ENCODE assay signal across 8 cellular contexts in the genomic region with DNA sequence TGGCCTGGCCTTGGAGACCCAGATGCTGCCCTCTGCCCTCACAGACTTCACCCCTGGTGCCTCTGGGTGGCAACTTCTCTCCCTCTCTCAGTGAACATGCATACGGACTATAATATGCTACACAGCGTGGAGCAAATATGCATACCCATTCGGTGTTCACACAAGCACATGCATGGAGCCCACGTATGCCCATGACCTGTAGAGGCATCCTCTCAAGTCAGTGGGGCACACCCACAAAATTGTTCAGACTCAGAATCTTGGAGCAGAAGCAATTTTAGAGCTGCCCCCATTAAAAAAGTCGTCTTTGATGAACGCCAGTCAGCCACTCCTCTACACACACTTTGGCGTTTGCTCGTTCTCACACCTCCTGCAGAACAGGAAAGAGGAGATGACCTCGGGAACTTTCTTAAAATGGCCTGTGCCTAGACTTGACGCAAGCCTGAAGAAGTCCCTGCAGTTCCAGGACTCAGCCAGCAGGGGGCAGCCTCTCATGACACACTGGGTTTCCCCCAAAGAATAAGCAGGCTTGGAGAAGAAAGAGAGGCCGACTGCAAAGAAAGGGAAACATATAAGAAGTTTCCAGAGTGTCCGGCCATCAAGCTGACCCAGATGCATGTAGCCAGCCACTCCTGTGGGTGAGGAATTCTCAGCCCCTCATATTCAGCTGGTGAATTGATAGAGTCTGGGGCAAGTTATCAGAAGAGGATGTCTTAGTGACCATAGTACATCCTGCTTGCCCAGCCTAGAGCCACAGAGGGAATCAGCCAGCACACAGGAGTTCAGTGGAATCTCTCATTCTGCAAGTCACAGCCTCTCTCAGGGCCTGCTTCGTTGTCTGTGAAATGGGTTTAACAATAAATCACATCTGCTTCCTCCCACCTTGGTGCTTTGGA. TPM values are rescaled to one million over a fixed set of nuclear protein-coding genes. Genes with fewer than 3 reads are reported as not detected.
DNase-seq lines count a peak whose midpoint lies in the region; ATAC-seq and TF ChIP-seq lines count a peak whose summit lies in the region.

No MANE protein-coding gene starts in this region.

- peaks cover 2% of the 10 kb centered on the region; the same call in 1 of the 2 replicates for H3K27me3 ChIP-seq in BJ (ENCODE audit: control insufficient read depth, insufficient read depth, low read length)

- POLR2A ChIA-PET in BJ (lab: Charles Lee): no interaction called here

- ATAC-seq in GM19043 (IDR thresholded peaks at IDR 0.05; ENCODE audit: low read depth, unreplicated experiment) (peak; percentile 85), left cardiac atrium (peak; percentile 66 to 74), HG03135 (IDR thresholded peaks at IDR 0.05; ENCODE audit: unreplicated experiment) (no peak)

- peak; percentile 86 for TF ChIP-seq CTCF in BJ (IDR thresholded peaks at IDR 0.05; ENCODE audit: insufficient read depth, low read depth, low read length)

- CTCF ChIA-PET in BJ (lab: Yijun Ruan, JAX): interaction anchor here (0.6 to 10.9 kb wide), 20 partner anchors 10 to 283 kb away, joined by 3 to 167 read pairs (median 4); partner anchors contain the start of gene APLN

- H3K36me3 ChIP-seq in BJ (ENCODE audit: control insufficient read depth, insufficient read depth, low read length): no peaks in the 10 kb centered on the region

- DNase-seq in BJ (ENCODE audit: low read depth): no peak
- peak; percentile 52 for DNase-seq in LHCN-M2 (ENCODE audit: low read depth)
- DNase-seq in SW480 (ENCODE audit: low spot score): peak; percentile 34
- peak; percentile 41 for DNase-seq in activated naive CD8-positive, alpha-beta T cell treated with anti-CD3 and anti-CD28 coated beads, Interleukin-2, amount 50 U/mL, for 16 hours (ENCODE audit: low read depth, low spot score)
- DNase-seq in left cardiac atrium: peak; percentile 65
- peak; percentile 33 for DNase-seq in renal cortical epithelial cell (ENCODE audit: low read depth)

- intact Hi-C loops in left cardiac atrium (cut with DNase I): loop anchor here (2.0 to 5.0 kb wide), 2 partner anchors 89 to 90 kb away; no protein-coding TSS in a partner anchor

- no peak overlapping the region for H3K4me3 ChIP-seq in BJ (ENCODE audit: low read depth, low read length)

RNA-seq across cellular contexts. Expression of gene APLN, which starts 17.3 kb away (rescaled TPM):
- 0.09 and 0.11 TPM in 2 replicates for polyA plus RNA-seq in BJ (2011; rRNA removed)
- polyA minus RNA-seq in BJ (2011; rRNA and poly(A)+ RNA removed): 0.10 TPM in 1 of 2 replicates, not detected in the other
- total RNA-seq in LHCN-M2 (2014; rRNA removed) (6.7 and 7.3 TPM in 2 replicates), left cardiac atrium (10 to 100 TPM in 1 of 2 donors, 1 to 10 TPM in 1; 5.7 to 18.0 TPM), renal cortical epithelial cell (0.17 and 0.60 TPM in 2 replicates)
- polyA plus RNA-seq in LHCN-M2 (2012): 6.5 TPM
